1 cellular context compared by ENCODE assay signal in the genomic region with DNA sequence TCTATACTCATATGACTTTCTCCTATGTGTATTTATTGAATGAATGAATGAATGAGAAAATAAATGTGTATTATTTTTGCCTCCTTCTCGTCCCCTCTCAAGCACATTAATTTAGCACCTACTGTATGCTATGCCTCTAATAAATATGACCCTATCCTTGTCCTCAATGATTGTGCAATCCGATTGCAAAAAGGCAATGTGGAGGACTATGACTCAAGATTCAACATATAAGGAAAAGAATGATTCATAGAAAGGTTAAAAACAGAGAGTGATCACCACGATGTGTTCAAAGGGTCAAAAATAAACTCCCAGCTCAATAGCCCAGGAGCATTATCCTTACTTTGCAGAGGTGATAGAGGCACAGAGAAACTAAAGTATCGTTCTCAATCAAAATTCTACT.
TF ChIP-seq lines count a peak whose summit lies in the region.

No MANE protein-coding gene starts in this region.

TF ChIP-seq in HepG2, 621 proteins besides CTCF, POLR2A, EP300 and RAD21 (continued from another document):
- TF ChIP-seq, protein P1, sequence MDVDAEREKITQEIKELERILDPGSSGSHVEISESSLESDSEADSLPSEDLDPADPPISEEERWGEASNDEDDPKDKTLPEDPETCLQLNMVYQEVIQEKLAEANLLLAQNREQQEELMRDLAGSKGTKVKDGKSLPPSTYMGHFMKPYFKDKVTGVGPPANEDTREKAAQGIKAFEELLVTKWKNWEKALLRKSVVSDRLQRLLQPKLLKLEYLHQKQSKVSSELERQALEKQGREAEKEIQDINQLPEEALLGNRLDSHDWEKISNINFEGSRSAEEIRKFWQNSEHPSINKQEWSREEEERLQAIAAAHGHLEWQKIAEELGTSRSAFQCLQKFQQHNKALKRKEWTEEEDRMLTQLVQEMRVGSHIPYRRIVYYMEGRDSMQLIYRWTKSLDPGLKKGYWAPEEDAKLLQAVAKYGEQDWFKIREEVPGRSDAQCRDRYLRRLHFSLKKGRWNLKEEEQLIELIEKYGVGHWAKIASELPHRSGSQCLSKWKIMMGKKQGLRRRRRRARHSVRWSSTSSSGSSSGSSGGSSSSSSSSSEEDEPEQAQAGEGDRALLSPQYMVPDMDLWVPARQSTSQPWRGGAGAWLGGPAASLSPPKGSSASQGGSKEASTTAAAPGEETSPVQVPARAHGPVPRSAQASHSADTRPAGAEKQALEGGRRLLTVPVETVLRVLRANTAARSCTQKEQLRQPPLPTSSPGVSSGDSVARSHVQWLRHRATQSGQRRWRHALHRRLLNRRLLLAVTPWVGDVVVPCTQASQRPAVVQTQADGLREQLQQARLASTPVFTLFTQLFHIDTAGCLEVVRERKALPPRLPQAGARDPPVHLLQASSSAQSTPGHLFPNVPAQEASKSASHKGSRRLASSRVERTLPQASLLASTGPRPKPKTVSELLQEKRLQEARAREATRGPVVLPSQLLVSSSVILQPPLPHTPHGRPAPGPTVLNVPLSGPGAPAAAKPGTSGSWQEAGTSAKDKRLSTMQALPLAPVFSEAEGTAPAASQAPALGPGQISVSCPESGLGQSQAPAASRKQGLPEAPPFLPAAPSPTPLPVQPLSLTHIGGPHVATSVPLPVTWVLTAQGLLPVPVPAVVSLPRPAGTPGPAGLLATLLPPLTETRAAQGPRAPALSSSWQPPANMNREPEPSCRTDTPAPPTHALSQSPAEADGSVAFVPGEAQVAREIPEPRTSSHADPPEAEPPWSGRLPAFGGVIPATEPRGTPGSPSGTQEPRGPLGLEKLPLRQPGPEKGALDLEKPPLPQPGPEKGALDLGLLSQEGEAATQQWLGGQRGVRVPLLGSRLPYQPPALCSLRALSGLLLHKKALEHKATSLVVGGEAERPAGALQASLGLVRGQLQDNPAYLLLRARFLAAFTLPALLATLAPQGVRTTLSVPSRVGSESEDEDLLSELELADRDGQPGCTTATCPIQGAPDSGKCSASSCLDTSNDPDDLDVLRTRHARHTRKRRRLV (CRISPR knock-in tag; IDR thresholded peaks at IDR 0.05) = no peak
- TF ChIP-seq CEBPB (IDR thresholded peaks at IDR 0.05; ENCODE audit: borderline replicate concordance, low read depth, low read length) (peak; percentile 72), KMT2A (CRISPR knock-in tag; IDR thresholded peaks at IDR 0.05) (no peak), RBM39 (IDR thresholded peaks at IDR 0.05; ENCODE audit: low read depth, low read length, poor library complexity, severe bottlenecking) (no peak), ZNF383 (CRISPR knock-in tag; IDR thresholded peaks at IDR 0.05; ENCODE audit: borderline replicate concordance) (no peak), ZNF232 (CRISPR knock-in tag; IDR thresholded peaks at IDR 0.05; ENCODE audit: borderline replicate concordance) (no peak)
TF ChIP-seq in HepG2: peak in this region for 1.
